ENCODE assay signal across 1 cellular context in genomic region chr7:158827411-158828342, GRCh38.
TF ChIP-seq lines count a peak whose summit lies in the region.

No MANE protein-coding gene starts in this region.

TF ChIP-seq in K562, 482 proteins besides CTCF, POLR2A, EP300 and RAD21 (continued from another document and continues in another):
- TF ChIP-seq IRF1 (CRISPR knock-in tag; IDR thresholded peaks at IDR 0.05; ENCODE audit: borderline replicate concordance) (0 out of 2 replicates have a peak, but pooled peaks have one; percentile 31), ATF1 (CRISPR knock-in tag; IDR thresholded peaks at IDR 0.05) (no peak), ATF1 (tag; IDR thresholded peaks at IDR 0.05) (peak; percentile 94), HOXB6 (CRISPR knock-in tag; IDR thresholded peaks at IDR 0.05; ENCODE audit: borderline replicate concordance) (no peak), TCF15 (CRISPR knock-in tag; IDR thresholded peaks at IDR 0.05) (no peak), THAP7 (CRISPR knock-in tag; IDR thresholded peaks at IDR 0.05) (no peak), HIVEP1 (CRISPR knock-in tag; IDR thresholded peaks at IDR 0.05) (no peak), CREB1 (IDR thresholded peaks at IDR 0.05) (peak; percentile 84; the same call in 1 of the 2 replicates), CREB1 (CRISPR knock-in tag; IDR thresholded peaks at IDR 0.05) (peak; percentile 79; the same call in 1 of the 2 replicates), ELF1 (tag; IDR thresholded peaks at IDR 0.05) (peak; percentile 46; the same call in 1 of the 2 replicates), GTF2F1 (IDR thresholded peaks at IDR 0.05; ENCODE audit: low read depth, low read length) (no peak), PTTG1 (tag; IDR thresholded peaks at IDR 0.05; ENCODE audit: low read depth) (no peak), RNF2 (IDR thresholded peaks at IDR 0.05) (no peak), NKRF (IDR thresholded peaks at IDR 0.05; ENCODE audit: borderline replicate concordance) (peak; percentile 50), TAL1 (IDR thresholded peaks at IDR 0.05) (0 out of 2 replicates have a peak, but pooled peaks have one; percentile 5), ARHGAP35 (IDR thresholded peaks at IDR 0.05; ENCODE audit: partially characterized antibody) (no peak), ATF7 (IDR thresholded peaks at IDR 0.05) (peak; percentile 94), HOMEZ (CRISPR knock-in tag; IDR thresholded peaks at IDR 0.05) (no peak), CTCFL (IDR thresholded peaks at IDR 0.05; ENCODE audit: borderline replicate concordance, insufficient read depth, low read depth, low read length, poor library complexity, severe bottlenecking) (no peak), KDM2B (CRISPR knock-in tag; IDR thresholded peaks at IDR 0.05) (no peak), RREB1 (CRISPR knock-in tag; IDR thresholded peaks at IDR 0.05) (no peak), PRDM10 (IDR thresholded peaks at IDR 0.05; ENCODE audit: partially characterized antibody) (no peak), IRF2 (CRISPR knock-in tag; IDR thresholded peaks at IDR 0.05) (no peak), NCOA6 (IDR thresholded peaks at IDR 0.05) (0 out of 2 replicates have a peak, but pooled peaks have one; percentile 45), MNT (conservative IDR thresholded peaks at IDR 0.05) (0 out of 4 replicates have a peak, but pooled peaks of 1 of the 2 experiments have one; percentile 22), FUS (optimal IDR thresholded peaks at IDR 0.05; ENCODE audit: low read depth, low read length) (no peak), KDM4B (IDR thresholded peaks at IDR 0.05; ENCODE audit: borderline replicate concordance in 2 of 2, low read depth in 1 of 2) (no peak), CSDE1 (IDR thresholded peaks at IDR 0.05) (peak in 1 of 2 experiments; percentile 71; a peak in 1 of 4 replicates), ZC3H4 (CRISPR knock-in tag; IDR thresholded peaks at IDR 0.05; ENCODE audit: borderline replicate concordance) (no peak), GABPA (tag; conservative IDR thresholded peaks at IDR 0.05; ENCODE audit: low read depth) (no peak; the same call in 1 of the 2 replicates), E2F6 (IDR thresholded peaks at IDR 0.05; ENCODE audit: borderline replicate concordance in 1 of 2, extremely low read depth in 1 of 2, insufficient read depth in 1 of 2, insufficient read length in 1 of 2, low read depth in 1 of 2, low read length in 1 of 2, poor library complexity in 1 of 2, severe bottlenecking in 1 of 2) (peak in 1 of 2 experiments; percentile 29), ZNF146 (CRISPR knock-in tag; IDR thresholded peaks at IDR 0.05; ENCODE audit: unreplicated experiment) (no peak)
